ENCODE assay signal across 8 cellular contexts in the genomic region with DNA sequence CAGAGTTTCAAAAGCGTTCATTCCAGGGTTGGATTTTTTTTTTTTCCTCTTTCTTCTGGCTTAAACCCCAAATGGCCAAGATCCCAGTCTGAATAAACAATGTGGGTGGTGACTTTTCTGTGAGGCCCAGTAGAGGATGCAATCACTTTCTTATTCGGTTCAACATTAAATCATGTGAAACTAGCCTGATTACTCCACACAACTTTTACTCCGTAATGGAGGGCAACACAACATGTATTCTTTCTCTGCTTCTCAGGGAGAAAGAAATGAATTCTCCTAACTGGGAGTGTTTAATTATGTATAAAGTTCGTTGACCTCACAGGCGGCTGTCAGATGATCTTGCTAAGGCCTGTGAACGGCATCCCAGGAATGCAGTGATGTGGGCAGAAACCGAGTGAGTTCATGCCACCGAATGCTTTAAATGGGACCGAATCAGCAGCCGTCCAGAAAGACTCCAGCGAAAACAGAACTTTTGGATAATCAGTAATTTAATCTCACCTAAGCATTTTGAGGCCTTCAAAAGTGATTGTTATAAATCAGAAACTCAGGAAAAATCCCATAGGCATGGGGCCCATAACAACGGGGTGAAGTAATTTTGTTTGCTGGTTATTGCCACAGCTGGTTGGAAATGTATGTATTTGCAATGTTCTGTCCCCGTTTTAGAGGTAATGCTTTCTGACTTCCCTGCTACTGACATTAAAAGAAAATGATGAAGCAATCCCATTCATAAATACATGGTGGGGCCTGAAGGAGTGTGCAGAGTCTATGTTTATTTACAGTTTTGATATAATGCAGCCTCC.
DNase-seq lines count a peak whose midpoint lies in the region; ATAC-seq and TF ChIP-seq lines count a peak whose summit lies in the region.

No MANE protein-coding gene starts in this region.

- H3K27ac Mint-ChIP-seq in activated CD8-positive, alpha-beta memory T cell treated with anti-CD3 and anti-CD28 coated beads, Interleukin-2, amount 10 ng/mL, durations not matched to agents 7 days and 5 days = peak overlapping the region; percentile 2

- CTCF ChIA-PET in activated CD8-positive, alpha-beta memory T cell treated with anti-CD3 and anti-CD28 coated beads, Interleukin-2, amount 10 ng/mL, durations not matched to agents 7 days and 5 days (lab: Charles Lee) = interaction anchor here (1.7 kb wide), 1 partner anchor 12 kb away, joined by 5 read pairs; no protein-coding TSS in a partner anchor

- no peaks in the 10 kb centered on the region for H3K36me3 ChIP-seq in left lung
- no peaks in the 10 kb centered on the region for H3K36me3 ChIP-seq in thoracic aorta

- H3K36me3 Mint-ChIP-seq in activated CD8-positive, alpha-beta memory T cell treated with anti-CD3 and anti-CD28 coated beads, Interleukin-2, amount 10 ng/mL, durations not matched to agents 7 days and 5 days = peaks cover 80% of the 10 kb centered on the region

- peaks cover 66% of the 10 kb centered on the region for H3K4me1 Mint-ChIP-seq in activated CD8-positive, alpha-beta memory T cell treated with anti-CD3 and anti-CD28 coated beads, Interleukin-2, amount 10 ng/mL, durations not matched to agents 7 days and 5 days

- H3K27ac ChIP-seq in coronary artery = peak overlapping the region; percentile 79 to 95
- H3K27ac ChIP-seq in left lung = peak overlapping the region; percentile 80 to 95
- peak overlapping the region; percentile 84 to 96 for H3K27ac ChIP-seq in thoracic aorta

- H3K27me3 Mint-ChIP-seq in activated CD8-positive, alpha-beta memory T cell treated with anti-CD3 and anti-CD28 coated beads, Interleukin-2, amount 10 ng/mL, durations not matched to agents 7 days and 5 days = no peaks in the 10 kb centered on the region

- intact Hi-C loops in left lung (cut with DNase I) = no loop called here

- H3K4me3 ChIP-seq in coronary artery (peak overlapping the region; percentile 60), left lung (no peak overlapping the region), thoracic aorta (peak overlapping the region; percentile 55)

- ATAC-seq in activated CD8-positive, alpha-beta memory T cell treated with anti-CD3 and anti-CD28 coated beads, Interleukin-2, amount 10 ng/mL, durations not matched to agents 7 days and 5 days = no peak
- ATAC-seq in left lung = peak; percentile 81
- ATAC-seq in thoracic aorta (ENCODE audit: insufficient number of reproducible peaks, low FRiP score, low read depth) = peak; percentile 87
- no peak for ATAC-seq in GM19023 (IDR thresholded peaks at IDR 0.05; ENCODE audit: unreplicated experiment)

- H3K9me3 ChIP-seq in left lung (no peaks in the 10 kb centered on the region), thoracic aorta (no peaks in the 10 kb centered on the region)

- TF ChIP-seq CTCF in coronary artery (IDR thresholded peaks at IDR 0.05) (no peak), left lung (IDR thresholded peaks at IDR 0.05) (no peak), thoracic aorta (IDR thresholded peaks at IDR 0.05) (no peak)

- H3K27me3 ChIP-seq in left lung (no peaks in the 10 kb centered on the region), thoracic aorta (replicated peaks; ENCODE audit: insufficient read depth) (no peaks in the 10 kb centered on the region)

- peaks cover 2% of the 10 kb centered on the region for H3K9me3 Mint-ChIP-seq in activated CD8-positive, alpha-beta memory T cell treated with anti-CD3 and anti-CD28 coated beads, Interleukin-2, amount 10 ng/mL, durations not matched to agents 7 days and 5 days (ENCODE audit: low read depth)

- H3K4me1 ChIP-seq in left lung (peaks cover 0 to 36% of the 10 kb centered on the region in 2 donors), thoracic aorta (ENCODE audit: control insufficient read depth in 1 of 2, low read depth in 2 of 2) (peaks cover 15 to 30% of the 10 kb centered on the region in 2 donors)

- no peak overlapping the region for H3K4me3 Mint-ChIP-seq in activated CD8-positive, alpha-beta memory T cell treated with anti-CD3 and anti-CD28 coated beads, Interleukin-2, amount 10 ng/mL, durations not matched to agents 7 days and 5 days

- DNase-seq in activated CD8-positive, alpha-beta memory T cell treated with anti-CD3 and anti-CD28 coated beads, Interleukin-2, amount 10 ng/mL, durations not matched to agents 7 days and 5 days = no peak
- DNase-seq in activated CD8-positive, alpha-beta memory T cell treated with anti-CD3 and anti-CD28 coated beads for 24 hours = no peak
- DNase-seq in coronary artery (ENCODE audit: low spot score) (no peak), left lung (no peak), thoracic aorta (ENCODE audit: low spot score) (no peak), NCI-H1092 treated with DMSO at 0.1 percent for 48 hours (lab: John Stamatoyannopoulos, UW) (no peak), NCI-H2081 (lab: John Stamatoyannopoulos, UW) (no peak)

Comparison
In these comparisons a context has a peak if more than half of its experiments do, and no peak if none do; other contexts are left out.
1. ATAC-seq: peak in left lung (single experiment) and thoracic aorta (single experiment); none in activated CD8-positive, alpha-beta memory T cell treated with anti-CD3 and anti-CD28 coated beads, Interleukin-2, amount 10 ng/mL, durations not matched to agents 7 days and 5 days (single experiment) and GM19023 (single experiment).
2. H3K4me3 ChIP-seq: peak in coronary artery (single experiment) and thoracic aorta (single experiment); none in left lung (0 of 2).
3. Peak in every context shown above with its lines, with median percentiles within 50 percentile points of each other: H3K27ac ChIP-seq.